29 cellular contexts compared by ENCODE assay signal in genomic region chr2:175220075-175220474, GRCh38.
"Had no signal": no experiment of that assay in that cellular context is flagged by ENCODE, and none has a peak within 500 bp of the region (broad histone marks: within the 10 kb centered on the region; RNA-seq: fewer than 3 reads in every experiment).

No MANE protein-coding gene starts in this region.

- H3K27me3 ChIP-seq: ovary, stomach, thyroid gland, upper lobe of left lung, vagina had no signal

- DNase-seq: naive B cell; naive thymus-derived CD8-positive, alpha-beta T cell; nephron progenitor cell; occipital lobe; ovary; posterior cingulate gyrus; psoas muscle; right cardiac atrium; spleen; stimulated activated CD4-positive, alpha-beta T cell treated with anti-CD3 and anti-CD28 coated beads, Interleukin-12 subunit alpha, Interleukin-12 subunit beta, amount 100 ng/mL, for 4 hours; stimulated activated CD4-positive, alpha-beta T cell treated with anti-CD3 and anti-CD28 coated beads, Interleukin-1b, Interleukin-23, amount 100 ng/mL, for 48 hours; stimulated activated CD4-positive, alpha-beta T cell treated with anti-CD3 and anti-CD28 coated beads, Interleukin-2, amount 100 ng/mL, for 48 hours; stimulated activated CD4-positive, alpha-beta T cell treated with anti-CD3 and anti-CD28 coated beads, Interleukin-4, amount 100 ng/mL, for 24 hours; stimulated activated naive B cell treated with anti-CD40 and anti-IgM and Interleukin-4, amounts not matched to agents 10 μg/mL and 1 μg/mL and 100 μg/mL, for 72 hours; stimulated activated naive CD4-positive, alpha-beta T cell treated with Interleukin-2 at 50 U/mL for 16 hours; stomach; thyroid gland; trophoblast cell; upper lobe of left lung had no signal

- FAIRE-seq: urothelium cell line had no signal

- H2AFZ ChIP-seq: parathyroid adenoma had no signal

- H3K36me3 ChIP-seq: ovary, spleen, stomach, thoracic aorta, thyroid gland, tibial nerve, upper lobe of left lung, vagina had no signal

- H3K27ac ChIP-seq: ovary, parathyroid adenoma, psoas muscle, skin epidermis, spleen, stomach, thoracic aorta, thyroid gland, tibial nerve, upper lobe of left lung, vagina had no signal

- H3K4me2 ChIP-seq: smooth muscle cell had no signal

- H3K4me3 ChIP-seq: ovary, psoas muscle, skin epidermis, smooth muscle cell, spleen, stomach, thoracic aorta, thyroid gland, tibial nerve, upper lobe of left lung, vagina had no signal

- ATAC-seq: naive thymus-derived CD8-positive, alpha-beta T cell; natural killer cell treated with Interleukin-12 subunit alpha and Interleukin-12 subunit beta and Interleukin-15 and Interleukin-18, amount 100 ng/mL, for 72 hours; psoas muscle; right cardiac atrium; sciatic nerve; stimulated activated effector memory CD8-positive, alpha-beta T cell treated with anti-CD3 and anti-CD28 coated beads, Interleukin-12 subunit alpha, Interleukin-12 subunit beta, amount 100 ng/mL, for 72 hours; stimulated activated naive B cell treated with anti-CD40 and anti-IgM and Interleukin-4, amounts not matched to agents 10 μg/mL and 1 μg/mL and 100 μg/mL, for 72 hours had no signal

- H3K79me2 ChIP-seq: parathyroid adenoma had no signal

- H3K4me1 ChIP-seq: parathyroid adenoma, psoas muscle, spleen, stomach, thyroid gland, tibial nerve, upper lobe of left lung, vagina had no signal

- H3K9me3 ChIP-seq: ovary, psoas muscle, spleen, stomach, thoracic aorta, thyroid gland, tibial nerve, upper lobe of left lung, vagina had no signal

- H3K9ac ChIP-seq: parathyroid adenoma had no signal
